In genomic region chr6:6978731-6979130, GRCh38 we compare ENCODE assay signal across 28 cellular contexts.
"Had no signal": no experiment of that assay in that cellular context is flagged by ENCODE, and none has a peak within 500 bp of the region (broad histone marks: within the 10 kb centered on the region; RNA-seq: fewer than 3 reads in every experiment).

No MANE protein-coding gene starts in this region.

- H3K4me1 Mint-ChIP-seq: central memory CD8-positive, alpha-beta T cell; naive B cell; nephron; neural progenitor cell had no signal

- H3K4me3 ChIP-seq: colonic mucosa, esophagus squamous epithelium, lower lobe of right lung, neural progenitor cell, psoas muscle, sigmoid colon, skin epidermis, spleen, testis, tibial artery, upper lobe of left lung, uterus had no signal

- H3K36me3 ChIP-seq: colonic mucosa, esophagus squamous epithelium, lower lobe of right lung, neural progenitor cell, sigmoid colon, spleen, tibial artery, upper lobe of left lung, uterus had no signal

- H3K36me3 Mint-ChIP-seq: memory B cell; naive B cell; neural progenitor cell; stimulated activated memory B cell treated with anti-CD40 and anti-IgM and Interleukin-4, amounts not matched to agents 10 μg/mL and 1 μg/mL and 100 μg/mL, for 72 hours had no signal

- H3K27me3 ChIP-seq: colonic mucosa, esophagus squamous epithelium, neural progenitor cell, sigmoid colon, spleen, testis, tibial artery, upper lobe of left lung, uterus had no signal

- FAIRE-seq: frontal cortex had no signal

- H2AFZ ChIP-seq: neural progenitor cell had no signal

- H3K9me3 ChIP-seq: colonic mucosa, esophagus squamous epithelium, lower lobe of right lung, psoas muscle, sigmoid colon, spleen, testis, tibial artery, upper lobe of left lung, uterus had no signal

- H3K4me1 ChIP-seq: colonic mucosa, lower lobe of right lung, neural progenitor cell, sigmoid colon, testis, upper lobe of left lung, uterus had no signal

- ATAC-seq: left cardiac atrium; left ventricle myocardium superior; lower lobe of right lung; psoas muscle; right cardiac atrium; stimulated activated memory B cell treated with anti-CD40 and anti-IgM and Interleukin-4, amounts not matched to agents 10 μg/mL and 1 μg/mL and 100 μg/mL, for 72 hours; stimulated activated naive CD8-positive, alpha-beta T cell treated with anti-CD3 and anti-CD28 coated beads, Interleukin-15, Interleukin-2, amounts not matched to agents 100 U/mL and 50 U/mL, for 24 hours had no signal

- H3K27ac ChIP-seq: colonic mucosa, esophagus squamous epithelium, lower lobe of right lung, neural progenitor cell, sigmoid colon, skin epidermis, spleen, testis, tibial artery, upper lobe of left lung, uterus had no signal

- H3K27ac Mint-ChIP-seq: dendritic cell treated with granulocyte-macrophage colony-stimulating factor and Interleukin-4, amounts not matched to agents 40 ng/mL and 50 ng/mL, for 4 days; endodermal cell; memory B cell; nephron; neural progenitor cell; stimulated activated memory B cell treated with anti-CD40 and anti-IgM and Interleukin-4, amounts not matched to agents 10 μg/mL and 1 μg/mL and 100 μg/mL, for 72 hours had no signal

- H3K4me3 Mint-ChIP-seq: central memory CD8-positive, alpha-beta T cell; dendritic cell treated with granulocyte-macrophage colony-stimulating factor and Interleukin-4, amounts not matched to agents 40 ng/mL and 50 ng/mL, for 4 days; endodermal cell; memory B cell; naive B cell; nephron; neural progenitor cell; stimulated activated memory B cell treated with anti-CD40 and anti-IgM and Interleukin-4, amounts not matched to agents 10 μg/mL and 1 μg/mL and 100 μg/mL, for 72 hours had no signal

- H3K4me2 ChIP-seq: neural progenitor cell had no signal

- H3K9ac ChIP-seq: neural progenitor cell had no signal

- H3K27me3 Mint-ChIP-seq: naive B cell had no signal

- H3K9me3 Mint-ChIP-seq: central memory CD8-positive, alpha-beta T cell; dendritic cell treated with granulocyte-macrophage colony-stimulating factor and Interleukin-4, amounts not matched to agents 40 ng/mL and 50 ng/mL, for 4 days; endodermal cell; memory B cell; naive B cell; neural progenitor cell; stimulated activated memory B cell treated with anti-CD40 and anti-IgM and Interleukin-4, amounts not matched to agents 10 μg/mL and 1 μg/mL and 100 μg/mL, for 72 hours had no signal

- DNase-seq: colonic mucosa; effector CD8-positive, alpha-beta T cell; endodermal cell; esophagus squamous epithelium; left cardiac atrium; left ventricle myocardium superior; lower lobe of right lung; naive B cell; nucleus accumbens; psoas muscle; right cardiac atrium; sigmoid colon; spleen; stimulated activated CD4-positive, alpha-beta T cell treated with anti-CD3 and anti-CD28 coated beads, Interleukin-4, amount 100 ng/mL, for 4 hours; stimulated activated naive CD8-positive, alpha-beta T cell treated with anti-CD3 and anti-CD28 coated beads, Interleukin-15, Interleukin-2, amounts not matched to agents 100 U/mL and 50 U/mL, for 24 hours; substantia nigra; testis; tibial artery; upper lobe of left lung; uterus had no signal
